ENCODE assay signal across 29 cellular contexts in genomic region chr13:37966266-37966665, GRCh38.
DNase-seq lines count a peak whose midpoint lies in the region; ATAC-seq, FAIRE-seq and TF ChIP-seq lines count a peak whose summit lies in the region.
"Had no signal": no experiment of that assay in that cellular context is flagged by ENCODE, and none has a peak within 500 bp of the region (broad histone marks: within the 10 kb centered on the region; RNA-seq: fewer than 3 reads in every experiment).

No MANE protein-coding gene starts in this region.

- no peaks in the 10 kb centered on the region for H3K79me2 ChIP-seq in mammary epithelial cell (ENCODE audit: insufficient read depth, low read length)

- no peak overlapping the region for H3K4me3 Mint-ChIP-seq in MCF 10A (ENCODE audit: unreplicated experiment)
- H3K4me3 Mint-ChIP-seq: CD4-positive, CD25-positive, alpha-beta regulatory T cell; HFFc6 had no signal

- peaks cover 12% of the 10 kb centered on the region for H3K9me3 Mint-ChIP-seq in MCF 10A (ENCODE audit: unreplicated experiment)
- H3K9me3 Mint-ChIP-seq: HFFc6 had no signal

- no peaks in the 10 kb centered on the region for H3K4me1 ChIP-seq in mammary epithelial cell (ENCODE audit: insufficient read depth, low read length)
- no peaks in the 10 kb centered on the region for H3K4me1 ChIP-seq in Peyer's patch
- H3K4me1 ChIP-seq: BLaER1, HAP-1 had no signal

- H3K9me3 ChIP-seq in mammary epithelial cell (replicated peaks; ENCODE audit: insufficient read depth, low read length) (no peaks in the 10 kb centered on the region), Peyer's patch (no peaks in the 10 kb centered on the region)
- H3K9me3 ChIP-seq: BLaER1, HAP-1 had no signal

- ATAC-seq in HG03571 (IDR thresholded peaks at IDR 0.05; ENCODE audit: unreplicated experiment) (no peak), left lobe of liver (no peak)

- H2AFZ ChIP-seq in mammary epithelial cell (ENCODE audit: low read depth, low read length), result no peak overlapping the region
- H2AFZ ChIP-seq: PC-9 had no signal

- BruUV-seq in MCF 10A (replicated peaks; lab: Mats Ljungman, UMichigan) (no TSS peak), mammary epithelial cell (replicated peaks; lab: Mats Ljungman, UMichigan) (no TSS peak)

- H3K4me2 ChIP-seq in mammary epithelial cell (ENCODE audit: insufficient read depth, low read depth, low read length), result no peak overlapping the region
- H3K4me2 ChIP-seq: BLaER1, KMS-11, PC-9 had no signal

- dilution Hi-C loops in mammary epithelial cell (cut with HindIII; ENCODE audit: low sequenced_read_pairs), result no loop called here

- H3K27me3 Mint-ChIP-seq in MCF 10A (ENCODE audit: insufficient read depth, unreplicated experiment), result no peaks in the 10 kb centered on the region
- H3K27me3 Mint-ChIP-seq: CD4-positive, CD25-positive, alpha-beta regulatory T cell had no signal

- no peaks in the 10 kb centered on the region for H4K20me1 ChIP-seq in mammary epithelial cell (ENCODE audit: insufficient read depth, low read length)
- H4K20me1 ChIP-seq: BLaER1 had no signal

- POLR2A ChIA-PET in MCF 10A (lab: Yijun Ruan, JAX), result no interaction called here

- H3K9ac ChIP-seq in mammary epithelial cell (ENCODE audit: insufficient read depth, low read length), result no peak overlapping the region
- H3K9ac ChIP-seq: BLaER1, KMS-11 had no signal

- no peak for DNase-seq in MCF 10A (ENCODE audit: unreplicated experiment)
- no peak for DNase-seq in mammary epithelial cell
- peak; percentile 78 for DNase-seq in RCC 7860 (ENCODE audit: low spot score)
- peak; percentile 41 for DNase-seq in glomerular visceral epithelial cell (ENCODE audit: extremely low spot score)
- DNase-seq in renal cortical epithelial cell (ENCODE audit: low read depth), result peak; percentile 15
- DNase-seq in left lobe of liver (ENCODE audit: low spot score), result no peak
- DNase-seq in Peyer's patch, result no peak
- DNase-seq: CD4-positive, CD25-positive, alpha-beta regulatory T cell; GOT3; HFFc6; IMR-90; NCI-H1092 treated with DMSO at 0.1 percent for 48 hours; NCI-H1436; NCI-H187; NCI-H2081 treated with DMSO at 0.1 percent for 48 hours; NCI-H2171 treated with DMSO at 0.1 percent for 48 hours; NCI-H524 treated with DMSO at 0.1 percent for 48 hours; NCI-H82; NK-92 treated with Interleukin-12 subunit alpha and Interleukin-12 subunit beta, amount 100 ng/mL, for 24 hours; SHP77 had no signal

- no peaks in the 10 kb centered on the region for H3K27me3 ChIP-seq in mammary epithelial cell (ENCODE audit: insufficient read depth, low read length)
- H3K27me3 ChIP-seq in Peyer's patch, result no peaks in the 10 kb centered on the region
- H3K27me3 ChIP-seq: BLaER1 had no signal

- no peak overlapping the region for H3K27ac ChIP-seq in mammary epithelial cell (ENCODE audit: insufficient read depth, low read depth, low read length)
- no peak overlapping the region for H3K27ac ChIP-seq in Peyer's patch
- H3K27ac ChIP-seq: 22Rv1, BLaER1, KMS-11, PC-9, RWPE1 had no signal

- H3K4me3 ChIP-seq in mammary epithelial cell (replicated peaks in 1 of 3; ENCODE audit: insufficient read depth in 1 of 3, low read depth in 2 of 3, low read length in 3 of 3) (no peak overlapping the region), Peyer's patch (no peak overlapping the region)
- H3K4me3 ChIP-seq: BLaER1, HAP-1, PC-9 had no signal

- in situ Hi-C loops in mammary epithelial cell (cut with MboI; ENCODE audit: low sequenced_read_pairs in 2 of 2), result no loop called here

- FAIRE-seq in RCC 7860 (lab: Jason Lieb, UNC), result peak; percentile 48
- FAIRE-seq: D721Med, G401.6 had no signal

- TF ChIP-seq POLR2A in Peyer's patch (IDR thresholded peaks at IDR 0.05), result no peak

- no peak for TF ChIP-seq CTCF in MCF 10A (IDR thresholded peaks at IDR 0.05; ENCODE audit: unreplicated experiment)
- TF ChIP-seq CTCF in mammary epithelial cell (conservative IDR thresholded peaks at IDR 0.05 in 1 of 2, IDR thresholded peaks at IDR 0.05 in 1 of 2; ENCODE audit: extremely low read depth in 1 of 2, insufficient read depth in 1 of 2, low read depth in 1 of 2, low read length in 2 of 2), result no peak
- no peak for TF ChIP-seq CTCF in Peyer's patch (IDR thresholded peaks at IDR 0.05)

- no peaks in the 10 kb centered on the region for H3K4me1 Mint-ChIP-seq in MCF 10A (ENCODE audit: insufficient read depth, unreplicated experiment)
- H3K4me1 Mint-ChIP-seq: CD4-positive, CD25-positive, alpha-beta regulatory T cell had no signal

- no peaks in the 10 kb centered on the region for H3K36me3 ChIP-seq in mammary epithelial cell (ENCODE audit: insufficient read depth, low read length)
- H3K36me3 ChIP-seq in Peyer's patch, result no peaks in the 10 kb centered on the region
- H3K36me3 ChIP-seq: BLaER1, HAP-1 had no signal

- H3K27ac Mint-ChIP-seq in MCF 10A (ENCODE audit: low read depth, unreplicated experiment), result peak overlapping the region; percentile 5
- H3K27ac Mint-ChIP-seq: CD4-positive, CD25-positive, alpha-beta regulatory T cell; HFFc6 had no signal

- CTCF ChIA-PET in MCF 10A (lab: Yijun Ruan, JAX), result no interaction called here
- CTCF ChIA-PET in mammary epithelial cell (lab: Charles Lee; ENCODE audit: low non-redundant PET), result no interaction called here

- 100% methylated on average over 1 of the region's 1 CpG for WGBS in mammary epithelial cell (ENCODE audit: low coverage, missing lambda C conversion rate)

- H3K36me3 Mint-ChIP-seq in MCF 10A (ENCODE audit: insufficient read depth, unreplicated experiment), result no peaks in the 10 kb centered on the region
- H3K36me3 Mint-ChIP-seq: CD4-positive, CD25-positive, alpha-beta regulatory T cell had no signal

- intact Hi-C loops in MCF 10A (cut with micrococcal nuclease), result no loop called here
- intact Hi-C loops in mammary epithelial cell (cut with micrococcal nuclease), result no loop called here

Comparison
In these comparisons a context has a peak if more than half of its experiments do, and no peak if none do; other contexts are left out.
1. DNase-seq: peak in RCC 7860 (single experiment), glomerular visceral epithelial cell (single experiment) and renal cortical epithelial cell (single experiment); none in MCF 10A (single experiment), mammary epithelial cell (single experiment), left lobe of liver (single experiment) and Peyer's patch (0 of 3).